18 cellular contexts compared by ENCODE assay signal in genomic region chr1:63087966-63088365, GRCh38.
A peak's percentile ranks its signal among the peaks of the same experiment; 100 is the strongest.
DNase-seq lines count a peak whose midpoint lies in the region; ATAC-seq, FAIRE-seq and TF ChIP-seq lines count a peak whose summit lies in the region.
"Had no signal": no experiment of that assay in that cellular context is flagged by ENCODE, and none has a peak within 500 bp of the region (broad histone marks: within the 10 kb centered on the region; RNA-seq: fewer than 3 reads in every experiment).

No MANE protein-coding gene starts in this region.

- no peaks in the 10 kb centered on the region; a peak in 1 of 7 replicates for H3K36me3 Mint-ChIP-seq in H9 (ENCODE audit: insufficient read depth in 1 of 3, low read depth in 3 of 3)
- H3K36me3 Mint-ChIP-seq: activated naive CD8-positive, alpha-beta T cell treated with anti-CD3 and anti-CD28 coated beads for 36 hours had no signal

- H3K23ac ChIP-seq in H9 (ENCODE audit: insufficient read length, low read depth, low read length) = no peak overlapping the region

- DNase-seq in A549 (ENCODE audit: low read depth in 1 of 2, low spot score in 1 of 2) = peak in 1 of 2 experiments; percentile 12
- DNase-seq in H9 = peak; percentile 90
- peak; percentile 80 for DNase-seq in astrocyte of the hippocampus (ENCODE audit: low read depth, low spot score)
- DNase-seq in LoVo (ENCODE audit: low spot score) = no peak
- DNase-seq in RKO (ENCODE audit: low spot score) = no peak
- DNase-seq in left lung = no peak
- DNase-seq: activated naive CD8-positive, alpha-beta T cell treated with anti-CD3 and anti-CD28 coated beads for 36 hours; dermis blood vessel endothelial cell; foreskin melanocyte; NCI-H1436 treated with DMSO at 0.1 percent for 48 hours; PC-3; psoas muscle; stimulated activated CD4-positive, alpha-beta T cell treated with anti-CD3 and anti-CD28 coated beads, Interleukin-4, amount 100 ng/mL, for 24 hours; stimulated activated naive CD8-positive, alpha-beta T cell treated with anti-CD3 and anti-CD28 coated beads, Interleukin-15, Interleukin-2, amounts not matched to agents 100 U/mL and 50 U/mL, for 24 hours had no signal

- H4K91ac ChIP-seq in H9 (ENCODE audit: insufficient read length, low read depth, low read length) = no peak overlapping the region

- TF ChIP-seq EP300 in A549 (IDR thresholded peaks at IDR 0.05) = no peak

- H2BK12ac ChIP-seq in H9 (ENCODE audit: insufficient read length, low read depth, low read length) = no peak overlapping the region

- H3K27ac Mint-ChIP-seq in H9 = peak overlapping the region in 2 of 3 experiments; percentile 66 to 79; a peak in 4 of 7 replicates
- H3K27ac Mint-ChIP-seq: activated naive CD8-positive, alpha-beta T cell treated with anti-CD3 and anti-CD28 coated beads for 36 hours had no signal

- H3K79me2 ChIP-seq in H9 (ENCODE audit: insufficient read depth, low read length) = no peaks in the 10 kb centered on the region

- H3K4me3 ChIP-seq in A549 (no peak overlapping the region), iPS-20b (ENCODE audit: low read length) (no peak overlapping the region), left lung (no peak overlapping the region)
- H3K4me3 ChIP-seq: lung, psoas muscle had no signal

- no peaks in the 10 kb centered on the region for H3K27me3 ChIP-seq in H9 (ENCODE audit: insufficient read depth, low read length)
- H3K27me3 ChIP-seq in iPS-20b (ENCODE audit: insufficient read depth, low read length) = peaks cover 43% of the 10 kb centered on the region; the same call in 1 of the 2 replicates
- H3K27me3 ChIP-seq in left lung = peaks cover 0 to 6% of the 10 kb centered on the region in 2 donors

- POLR2A ChIA-PET in A549 (lab: Yijun Ruan, JAX) = no interaction called here

- CTCF ChIA-PET in A549 (lab: Yijun Ruan, JAX) = interaction anchor here (1.0 to 1.2 kb wide), 2 partner anchors 9 to 158 kb away, joined by 3 read pairs; no protein-coding TSS in a partner anchor

- H3K4ac ChIP-seq in H9 (ENCODE audit: low read depth, low read length) = no peak overlapping the region

- no peak overlapping the region for H2AK5ac ChIP-seq in H9 (ENCODE audit: insufficient read length, low read length)

- peaks cover 3 to 5% of the 10 kb centered on the region in 2 experiments; a peak in 3 of 5 replicates for H3K9me3 Mint-ChIP-seq in H9
- H3K9me3 Mint-ChIP-seq: activated naive CD8-positive, alpha-beta T cell treated with anti-CD3 and anti-CD28 coated beads for 36 hours had no signal

- no peak overlapping the region for H2BK5ac ChIP-seq in H9 (ENCODE audit: insufficient read length, low read length)

- H2AFZ ChIP-seq in H9 (ENCODE audit: low read length) = no peak overlapping the region

- no peak overlapping the region for H3K27ac ChIP-seq in A549
- H3K27ac ChIP-seq in H9 (ENCODE audit: insufficient read length, low read depth, low read length) = no peak overlapping the region
- no peak overlapping the region for H3K27ac ChIP-seq in iPS-20b (ENCODE audit: low read length)
- H3K27ac ChIP-seq in left lung = no peak overlapping the region
- H3K27ac ChIP-seq: psoas muscle had no signal

- no peak overlapping the region for H3K18ac ChIP-seq in H9 (ENCODE audit: insufficient read length, low read depth, low read length)

- H3K56ac ChIP-seq in H9 (ENCODE audit: insufficient read length, low read depth, low read length) = no peak overlapping the region

- intact Hi-C loops in left lung (cut with DNase I) = no loop called here

- WGBS in A549 (ENCODE audit: missing lambda C conversion rate) = 25% methylated on average over 9 of the region's 10 CpGs
- WGBS in H9 (ENCODE audit: extremely low coverage, insufficient read length, low lambda C conversion rate) = no CpG with 5 or more reads among the region's 10 CpGs

- no peak overlapping the region for H4K8ac ChIP-seq in H9 (replicated peaks; ENCODE audit: insufficient read length, low read depth, low read length)

- no peak for TF ChIP-seq CTCF in A549 (IDR thresholded peaks at IDR 0.05)
- TF ChIP-seq CTCF in H9 (conservative IDR thresholded peaks at IDR 0.05) = peak; percentile 57
- TF ChIP-seq CTCF in left lung (IDR thresholded peaks at IDR 0.05) = no peak

- H3K79me1 ChIP-seq in H9 (ENCODE audit: insufficient read depth, low read depth, low read length, poor library complexity, severe bottlenecking) = no peaks in the 10 kb centered on the region

- H3K9me3 ChIP-seq in A549 (no peaks in the 10 kb centered on the region), H9 (ENCODE audit: control insufficient read depth, low read depth, low read length) (no peaks in the 10 kb centered on the region), iPS-20b (ENCODE audit: insufficient read depth, low read depth, low read length) (no peaks in the 10 kb centered on the region), left lung (no peaks in the 10 kb centered on the region)
- H3K9me3 ChIP-seq: psoas muscle had no signal

- no peak for FAIRE-seq in A549 (lab: Jason Lieb, UNC)
- FAIRE-seq: HTR-8/SVneo had no signal

- no peak for TF ChIP-seq POLR2A in A549 (IDR thresholded peaks at IDR 0.05; ENCODE audit: low read length)

- H2BK20ac ChIP-seq in H9 (ENCODE audit: low read depth, low read length, poor library complexity, severe bottlenecking) = no peak overlapping the region

- H3K4me1 Mint-ChIP-seq in H9 = peaks cover 6 to 21% of the 10 kb centered on the region in 2 experiments
- H3K4me1 Mint-ChIP-seq: activated naive CD8-positive, alpha-beta T cell treated with anti-CD3 and anti-CD28 coated beads for 36 hours had no signal

- H3K4me3 Mint-ChIP-seq in H9 = no peak overlapping the region
- H3K4me3 Mint-ChIP-seq: activated naive CD8-positive, alpha-beta T cell treated with anti-CD3 and anti-CD28 coated beads for 36 hours had no signal

- no peaks in the 10 kb centered on the region for H3K23me2 ChIP-seq in H9 (ENCODE audit: insufficient read length, low read depth, low read length, poor library complexity, severe bottlenecking)

- H3K4me2 ChIP-seq in A549 (no peak overlapping the region), H9 (ENCODE audit: insufficient read depth, insufficient read length, low read length) (no peak overlapping the region)

- H4K5ac ChIP-seq in H9 (ENCODE audit: insufficient read length, low read depth, low read length) = no peak overlapping the region

- H3K14ac ChIP-seq in H9 (ENCODE audit: insufficient read depth, low read length) = no peak overlapping the region

- H3K36me3 ChIP-seq in iPS-20b (ENCODE audit: insufficient read depth, low read depth, low read length) (no peaks in the 10 kb centered on the region), left lung (no peaks in the 10 kb centered on the region)

- no peak overlapping the region for H3T11ph ChIP-seq in H9 (ENCODE audit: low read length)

- no peak overlapping the region for H2BK120ac ChIP-seq in H9 (ENCODE audit: low read depth, low read length, poor library complexity, severe bottlenecking)

- H3K4me1 ChIP-seq in A549 = no peaks in the 10 kb centered on the region
- no peaks in the 10 kb centered on the region for H3K4me1 ChIP-seq in H9 (ENCODE audit: insufficient read depth, low read length)
- peaks cover 4% of the 10 kb centered on the region; the same call in 1 of the 2 replicates for H3K4me1 ChIP-seq in iPS-20b (ENCODE audit: insufficient read depth, low read length)
- no peaks in the 10 kb centered on the region for H3K4me1 ChIP-seq in left lung
- H3K4me1 ChIP-seq: psoas muscle had no signal

- no peak overlapping the region for H3K9ac ChIP-seq in H9 (ENCODE audit: extremely low read depth, insufficient read length, low read length)
- peak overlapping the region; percentile 25; the same call in 1 of the 2 replicates for H3K9ac ChIP-seq in iPS-20b (ENCODE audit: low read depth, low read length)

- H4K20me1 ChIP-seq in H9 (ENCODE audit: control insufficient read depth, insufficient read depth, insufficient read length) = no peaks in the 10 kb centered on the region

- peak; percentile 61 to 68; a peak in 2 of 6 replicates for ATAC-seq in A549
- no peak for ATAC-seq in HG02970 (IDR thresholded peaks at IDR 0.05; ENCODE audit: low FRiP score, unreplicated experiment)
- ATAC-seq in left lung = no peak
- ATAC-seq: PC-3; psoas muscle; stimulated activated naive CD8-positive, alpha-beta T cell treated with anti-CD3 and anti-CD28 coated beads, Interleukin-15, Interleukin-2, amounts not matched to agents 100 U/mL and 50 U/mL, for 24 hours had no signal

- no peaks in the 10 kb centered on the region for H3K27me3 Mint-ChIP-seq in H9 (ENCODE audit: low read depth)

- H2BK15ac ChIP-seq in H9 (ENCODE audit: low read depth, low read length) = no peak overlapping the region

- TF ChIP-seq RAD21 in A549 (conservative IDR thresholded peaks at IDR 0.05 in 1 of 2, IDR thresholded peaks at IDR 0.05 in 1 of 2) = no peak

TF ChIP-seq in A549, 52 proteins besides CTCF, POLR2A, EP300 and RAD21 (continues in another document):
- TF ChIP-seq RCOR1 (IDR thresholded peaks at IDR 0.05; ENCODE audit: low read depth, low read length) = no peak
- no peak for TF ChIP-seq HES2 (IDR thresholded peaks at IDR 0.05)
- TF ChIP-seq ZFP36 (IDR thresholded peaks at IDR 0.05; ENCODE audit: borderline replicate concordance, partially characterized antibody) = no peak
- no peak for TF ChIP-seq RNF2 (IDR thresholded peaks at IDR 0.05; ENCODE audit: borderline replicate concordance, low read depth)
- TF ChIP-seq ZSCAN20 (CRISPR knock-in tag; IDR thresholded peaks at IDR 0.05) = no peak
- TF ChIP-seq HMGXB4 (CRISPR knock-in tag; IDR thresholded peaks at IDR 0.05; ENCODE audit: borderline replicate concordance) = no peak
- no peak for TF ChIP-seq POLR2AphosphoS2 (conservative IDR thresholded peaks at IDR 0.05; ENCODE audit: low read length)
- no peak for TF ChIP-seq RARB (CRISPR knock-in tag; IDR thresholded peaks at IDR 0.05)
- no peak for TF ChIP-seq ZC3H11A (IDR thresholded peaks at IDR 0.05)
- TF ChIP-seq KDM5A (IDR thresholded peaks at IDR 0.05) = no peak
- no peak for TF ChIP-seq JUNB (IDR thresholded peaks at IDR 0.05)

Comparison
In these comparisons a context has a peak if more than half of its experiments do, and no peak if none do; other contexts are left out.
1. ATAC-seq: peak in A549 (2 of 2); none in HG02970 (single experiment) and left lung (single experiment).
2. DNase-seq: peak in H9 (single experiment) and astrocyte of the hippocampus (single experiment); none in LoVo (single experiment), RKO (single experiment) and left lung (0 of 2).